ENCODE assay signal across 8 cellular contexts in the genomic region with DNA sequence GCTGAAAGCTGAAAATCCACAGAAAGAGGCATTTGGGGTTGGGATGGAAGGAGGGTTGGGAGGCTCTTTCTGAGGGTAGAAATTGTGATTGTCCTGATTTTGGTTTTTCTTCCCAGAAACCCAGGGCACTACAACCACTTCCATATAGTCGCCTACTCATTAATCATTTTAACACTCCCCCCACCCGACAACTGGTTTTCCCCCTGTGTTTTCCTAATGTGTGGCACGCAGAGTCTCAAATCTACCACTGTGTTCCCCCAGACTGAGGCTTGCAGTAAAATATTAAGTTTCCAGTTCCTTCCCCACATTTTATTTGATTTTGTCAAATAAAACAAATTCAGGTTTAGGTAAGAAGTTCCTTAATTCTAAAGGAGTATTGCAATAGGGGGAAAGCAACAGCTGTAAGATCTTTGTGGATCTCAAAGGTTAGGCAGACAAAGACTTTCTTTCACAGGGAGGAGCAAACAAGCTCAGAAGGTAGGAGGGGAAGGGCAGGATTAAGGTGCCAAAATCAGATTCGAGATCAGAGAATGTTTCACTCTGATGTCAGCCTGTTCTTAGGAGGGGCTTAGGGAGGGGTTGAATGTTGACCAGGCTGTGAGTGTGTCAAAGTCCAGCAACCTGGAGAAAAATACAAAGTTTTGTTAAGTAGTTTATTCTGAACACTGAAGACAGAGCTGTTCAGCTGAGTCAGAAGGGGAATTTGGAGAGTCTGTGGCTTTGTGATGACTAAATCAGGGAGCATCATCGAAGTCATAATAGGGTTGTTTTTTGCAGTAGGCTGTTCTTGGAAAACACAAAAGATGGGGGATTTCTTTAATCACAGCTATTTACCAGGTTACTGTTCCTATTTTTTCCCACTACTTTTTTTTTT. TPM values are rescaled to one million over a fixed set of nuclear protein-coding genes. Genes with fewer than 3 reads are reported as not detected.
DNase-seq lines count a peak whose midpoint lies in the region; ATAC-seq and TF ChIP-seq lines count a peak whose summit lies in the region.

No MANE protein-coding gene starts in this region.

- H3K27ac Mint-ChIP-seq in IgD-negative memory B cell: peak overlapping the region; percentile 77 to 93 (median 80)
- peak overlapping the region; percentile 97 for H3K27ac Mint-ChIP-seq in activated naive CD8-positive, alpha-beta T cell

- peak overlapping the region in 3 of 4 donors; percentile 66 to 98 (median 71) for H3K4me3 Mint-ChIP-seq in IgD-negative memory B cell
- H3K4me3 Mint-ChIP-seq in activated naive CD8-positive, alpha-beta T cell: peak overlapping the region; percentile 91

- no peaks in the 10 kb centered on the region for H3K9me3 Mint-ChIP-seq in IgD-negative memory B cell
- H3K9me3 Mint-ChIP-seq in activated naive CD8-positive, alpha-beta T cell (ENCODE audit: low read depth): no peaks in the 10 kb centered on the region

- ATAC-seq in GM21723 (IDR thresholded peaks at IDR 0.05; ENCODE audit: unreplicated experiment) (peak; percentile 59), left lung (peak; percentile 34)

- no peaks in the 10 kb centered on the region for H3K9me3 ChIP-seq in left lung
- H3K9me3 ChIP-seq in transverse colon: no peaks in the 10 kb centered on the region

- no peak for TF ChIP-seq EP300 in transverse colon (IDR thresholded peaks at IDR 0.05; ENCODE audit: low read depth)

- H3K27me3 ChIP-seq in left lung (no peaks in the 10 kb centered on the region), transverse colon (no peaks in the 10 kb centered on the region), H7 (ENCODE audit: control insufficient read depth, insufficient read depth, low read length) (peaks cover 2% of the 10 kb centered on the region; the same call in 1 of the 2 replicates)

- H3K27ac ChIP-seq in left lung: peak overlapping the region; percentile 77 to 81
- peak overlapping the region; percentile 9 to 66 (median 54) for H3K27ac ChIP-seq in transverse colon

- H3K4me1 ChIP-seq in left lung: peaks cover 9 to 90% of the 10 kb centered on the region in 2 donors
- peaks cover 30 to 70% (median 49%) of the 10 kb centered on the region in 4 donors for H3K4me1 ChIP-seq in transverse colon

- in situ Hi-C loops in transverse colon (cut with MboI; ENCODE audit: low pct_ligation_motif_present in 1 of 4, low pct_unique_long_range_greater_than_20kb in 1 of 4, low sequenced_read_pairs in 3 of 4): loop anchor here in 1 of 4 donors (25.0 kb wide), 1 partner anchor 415 kb away; a partner anchor contains a TSS

- 8 to 21% methylated on average over 2 to 5 of the region's 5 CpGs for WGBS in transverse colon (ENCODE audit: low coverage in 1 of 2), 2 donors

- H3K4me3 ChIP-seq in left lung (peak overlapping the region in 1 of 2 donors; percentile 76), transverse colon (no peak overlapping the region), H7 (ENCODE audit: insufficient read depth, low read depth, low read length) (no peak overlapping the region)

- H3K36me3 Mint-ChIP-seq in IgD-negative memory B cell: no peaks in the 10 kb centered on the region
- H3K36me3 Mint-ChIP-seq in activated naive CD8-positive, alpha-beta T cell: peaks cover 36% of the 10 kb centered on the region

- no peaks in the 10 kb centered on the region for H3K27me3 Mint-ChIP-seq in IgD-negative memory B cell
- H3K27me3 Mint-ChIP-seq in activated naive CD8-positive, alpha-beta T cell: no peaks in the 10 kb centered on the region

- peak; percentile 67 for DNase-seq in GM10266 (ENCODE audit: extremely low spot score)
- no peak for DNase-seq in left lung
- DNase-seq in transverse colon: no peak
- no peak for DNase-seq in NAMALWA (ENCODE audit: low spot score)
- no peak for DNase-seq in H7

- no peak for TF ChIP-seq CTCF in GM10266 (IDR thresholded peaks at IDR 0.05; ENCODE audit: control insufficient read depth, insufficient read depth, low read depth, missing control alignments)
- no peak for TF ChIP-seq CTCF in left lung (IDR thresholded peaks at IDR 0.05)
- TF ChIP-seq CTCF in transverse colon (IDR thresholded peaks at IDR 0.05): no peak

- peaks cover 45 to 70% (median 63%) of the 10 kb centered on the region in 3 donors for H3K4me1 Mint-ChIP-seq in IgD-negative memory B cell
- peaks cover 72% of the 10 kb centered on the region for H3K4me1 Mint-ChIP-seq in activated naive CD8-positive, alpha-beta T cell (ENCODE audit: low read depth)

- TF ChIP-seq POLR2A in transverse colon (IDR thresholded peaks at IDR 0.05): no peak

- intact Hi-C loops in left lung (cut with DNase I) (no loop called here), transverse colon (cut with DNase I; ENCODE audit: low total_unique reads) (no loop called here)

- H3K36me3 ChIP-seq in left lung (peaks cover 0 to 33% of the 10 kb centered on the region in 2 donors), transverse colon (no peaks in the 10 kb centered on the region), H7 (replicated peaks; ENCODE audit: control insufficient read depth, insufficient read depth, low read length) (no peaks in the 10 kb centered on the region; the same call in none of the 2 replicates)

RNA-seq across cellular contexts. Expression of a gene that starts 3.6 kb away (rescaled TPM):
- 18.1 TPM for polyA plus RNA-seq in IgD-negative memory B cell
- total RNA-seq in left lung: 10 to 100 TPM; 14.1 to 30.8 TPM
- 10 to 100 TPM in 2 of 4 donors, 1 to 10 TPM in 2; 3.4 to 14.1 (median 9.0) TPM for total RNA-seq in transverse colon
- total RNA-seq in H7 (2014; rRNA removed; shearing (Covaris generic)): 3.2 and 7.1 TPM in 2 replicates
